13 cellular contexts compared by ENCODE assay signal in genomic region chr12:110687770-110688169, GRCh38. TPM values are rescaled to one million over a fixed set of nuclear protein-coding genes. Genes with fewer than 3 reads are reported as not detected.
DNase-seq lines count a peak whose midpoint lies in the region; ATAC-seq and TF ChIP-seq lines count a peak whose summit lies in the region.
"Had no signal": no experiment of that assay in that cellular context is flagged by ENCODE, and none has a peak within 500 bp of the region (broad histone marks: within the 10 kb centered on the region; RNA-seq: fewer than 3 reads in every experiment).

No MANE protein-coding gene starts in this region.

- H3K27ac ChIP-seq in heart left ventricle, result no peak overlapping the region
- H3K27ac ChIP-seq in Peyer's patch, result peak overlapping the region in 1 of 4 donors; percentile 93
- H3K27ac ChIP-seq in testis, result no peak overlapping the region
- H3K27ac ChIP-seq: VCaP had no signal

- H3K9me3 ChIP-seq in heart left ventricle (no peaks in the 10 kb centered on the region), Peyer's patch (no peaks in the 10 kb centered on the region), testis (no peaks in the 10 kb centered on the region)
- H3K9me3 ChIP-seq: BE2C, esophagus squamous epithelium had no signal

- H3K4me1 ChIP-seq in heart left ventricle, result peaks cover 4 to 59% (median 22%) of the 10 kb centered on the region in 12 donors
- H3K4me1 ChIP-seq in Peyer's patch, result peaks cover 0 to 28% (median 8%) of the 10 kb centered on the region in 4 donors
- H3K4me1 ChIP-seq in testis, result peaks cover 13% of the 10 kb centered on the region
- H3K4me1 ChIP-seq: BE2C had no signal

- TF ChIP-seq CTCF in heart left ventricle (IDR thresholded peaks at IDR 0.05) (no peak), Peyer's patch (IDR thresholded peaks at IDR 0.05) (no peak), endothelial cell (IDR thresholded peaks at IDR 0.05; ENCODE audit: unreplicated experiment) (no peak), omental fat pad (IDR thresholded peaks at IDR 0.05) (no peak), testis (IDR thresholded peaks at IDR 0.05) (no peak)

- no peaks in the 10 kb centered on the region for H3K27me3 ChIP-seq in heart left ventricle
- H3K27me3 ChIP-seq in Peyer's patch, result no peaks in the 10 kb centered on the region
- no peaks in the 10 kb centered on the region for H3K27me3 ChIP-seq in testis
- H3K27me3 ChIP-seq: BE2C had no signal

- H3K36me3 ChIP-seq in heart left ventricle (peaks cover 0 to 10% (median 2%) of the 10 kb centered on the region in 9 donors), Peyer's patch (no peaks in the 10 kb centered on the region), testis (ENCODE audit: low read depth, missing control alignments) (no peaks in the 10 kb centered on the region)
- H3K36me3 ChIP-seq: BE2C, esophagus squamous epithelium had no signal

- ATAC-seq in heart left ventricle (no peak), Right ventricle myocardium superior (ENCODE audit: poor library complexity) (no peak), omental fat pad (ENCODE audit: low FRiP score) (no peak)
- no peak for ATAC-seq in stimulated activated naive CD8-positive, alpha-beta T cell treated with anti-CD3 and anti-CD28 coated beads, Interleukin-15, amount 100 ng/mL, for 72 hours

- H3K4me3 ChIP-seq in heart left ventricle, result peak overlapping the region in 9 of 12 donors; percentile 65 to 87 (median 76)
- H3K4me3 ChIP-seq in Peyer's patch, result peak overlapping the region in 3 of 4 donors; percentile 57 to 92 (median 66)
- H3K4me3 ChIP-seq in testis, result no peak overlapping the region

- no peak overlapping the region for H3K27ac Mint-ChIP-seq in endothelial cell (ENCODE audit: unreplicated experiment)
- no peak overlapping the region for H3K27ac Mint-ChIP-seq in stimulated activated naive CD8-positive, alpha-beta T cell treated with anti-CD3 and anti-CD28 coated beads, Interleukin-15, amount 100 ng/mL, for 72 hours

- peaks cover 6% of the 10 kb centered on the region for H3K36me3 Mint-ChIP-seq in endothelial cell (ENCODE audit: low read depth, unreplicated experiment)

- peak overlapping the region; percentile 62 for H3K4me3 Mint-ChIP-seq in endothelial cell (ENCODE audit: unreplicated experiment)
- peak overlapping the region; percentile 86 to 94 for H3K4me3 Mint-ChIP-seq in stimulated activated naive CD8-positive, alpha-beta T cell treated with anti-CD3 and anti-CD28 coated beads, Interleukin-15, amount 100 ng/mL, for 72 hours

- intact Hi-C loops in heart left ventricle (cut with DNase I) (loop anchor here in 1 of 10 donors (10.0 kb wide), 1 partner anchor 57 kb away; the partner anchor contains the start of gene PPP1CC), Right ventricle myocardium superior (cut with DNase I) (loop anchor here (5.0 kb wide), 1 partner anchor 70 kb away; no protein-coding TSS in a partner anchor), testis (cut with DNase I; ENCODE audit: low total_unique reads) (no loop called here)

- peaks cover 10% of the 10 kb centered on the region for H3K27me3 Mint-ChIP-seq in endothelial cell (ENCODE audit: unreplicated experiment)
- no peaks in the 10 kb centered on the region for H3K27me3 Mint-ChIP-seq in stimulated activated naive CD8-positive, alpha-beta T cell treated with anti-CD3 and anti-CD28 coated beads, Interleukin-15, amount 100 ng/mL, for 72 hours

- 59 to 84% (median 78%) methylated on average over 3 of the region's 3 CpGs for WGBS in heart left ventricle, 4 donors
- WGBS in testis, 2 donors, result 76% methylated on average over 3 of the region's 3 CpGs; no CpG with 5 or more reads in 1 of the 2 donors

- TF ChIP-seq POLR2A in heart left ventricle (IDR thresholded peaks at IDR 0.05) (no peak), Peyer's patch (IDR thresholded peaks at IDR 0.05) (no peak), testis (IDR thresholded peaks at IDR 0.05) (no peak)

- H3K9me3 Mint-ChIP-seq in endothelial cell (ENCODE audit: unreplicated experiment), result no peaks in the 10 kb centered on the region
- peaks cover 0 to 7% of the 10 kb centered on the region in 2 donors for H3K9me3 Mint-ChIP-seq in stimulated activated naive CD8-positive, alpha-beta T cell treated with anti-CD3 and anti-CD28 coated beads, Interleukin-15, amount 100 ng/mL, for 72 hours

- DNase-seq in heart left ventricle, result no peak
- DNase-seq in Right ventricle myocardium superior, result no peak
- peak in 1 of 3 donors; percentile 45 for DNase-seq in Peyer's patch
- DNase-seq in endothelial cell (ENCODE audit: low spot score), result no peak
- no peak for DNase-seq in stimulated activated naive CD8-positive, alpha-beta T cell treated with anti-CD3 and anti-CD28 coated beads, Interleukin-15, amount 100 ng/mL, for 72 hours
- DNase-seq in omental fat pad (ENCODE audit: low spot score), result no peak
- no peak for DNase-seq in OCI-M2 (lab: John Stamatoyannopoulos, UW; ENCODE audit: unreplicated experiment)
- DNase-seq in testis, result no peak
- DNase-seq: BE2C, esophagus squamous epithelium, left cardiac atrium, NCI-H82 had no signal

- peaks cover 16% of the 10 kb centered on the region for H3K4me1 Mint-ChIP-seq in endothelial cell (ENCODE audit: unreplicated experiment)
- H3K4me1 Mint-ChIP-seq in stimulated activated naive CD8-positive, alpha-beta T cell treated with anti-CD3 and anti-CD28 coated beads, Interleukin-15, amount 100 ng/mL, for 72 hours, result peaks cover 74% of the 10 kb centered on the region

RNA-seq across cellular contexts. Expression of gene HVCN1, which starts 1.1 kb away (rescaled TPM):
- 10 to 100 TPM in 6 of 9 donors, 1 to 10 TPM in 3; 4.1 to 55.3 (median 11.8) TPM for total RNA-seq in heart left ventricle
- polyA plus RNA-seq in heart left ventricle, result 10 to 100 TPM in 1 of 2 donors, 1 to 10 TPM in 1; 9.5 to 13.6 TPM
- total RNA-seq in Right ventricle myocardium superior, result 11.9 TPM
- 10 to 100 TPM in 1 of 4 donors, 1 to 10 TPM in 3; 2.6 to 16.5 (median 4.7) TPM for total RNA-seq in Peyer's patch
- total RNA-seq in endothelial cell (ENCODE audit: unreplicated experiment), result 11.9 TPM
- total RNA-seq in omental fat pad, result 10 to 100 TPM; 10.9 to 15.6 (median 12.2) TPM
- total RNA-seq in testis, result 10 to 100 TPM; 39.7 to 52.0 TPM
- 139 TPM for polyA plus RNA-seq in testis (ENCODE audit: insufficient read depth, low read depth, low replicate concordance)

RNA-seq across cellular contexts. Expression of gene PPP1CC, which starts 54.9 kb away (rescaled TPM):
- 100 to 1,000 TPM; 110 to 207 (median 150) TPM for total RNA-seq in heart left ventricle
- polyA plus RNA-seq in heart left ventricle, result 100 to 1,000 TPM in 1 of 2 donors, 10 to 100 TPM in 1; 90.6 to 130 TPM
- total RNA-seq in Right ventricle myocardium superior, result 175 TPM
- 100 to 1,000 TPM; 174 to 361 (median 217) TPM for total RNA-seq in Peyer's patch
- 152 TPM for total RNA-seq in endothelial cell (ENCODE audit: unreplicated experiment)
- total RNA-seq in omental fat pad, result 100 to 1,000 TPM in 2 of 4 donors, 10 to 100 TPM in 2; 87.3 to 127 (median 104) TPM
- 100 to 1,000 TPM; 143 to 160 TPM for total RNA-seq in testis
- 323 TPM for polyA plus RNA-seq in testis (ENCODE audit: insufficient read depth, low read depth, low replicate concordance)

Comparison
In these comparisons a context has a peak if more than half of its experiments do, and no peak if none do; other contexts are left out.
1. H3K4me3 ChIP-seq: peak in heart left ventricle (9 of 12) and Peyer's patch (3 of 4); none in testis (0 of 2).